10 cellular contexts compared by ENCODE assay signal in genomic region chr2:69744456-69744855, GRCh38.
"Had no signal": no experiment of that assay in that cellular context is flagged by ENCODE, and none has a peak within 500 bp of the region (broad histone marks: within the 10 kb centered on the region; RNA-seq: fewer than 3 reads in every experiment).

No MANE protein-coding gene starts in this region.

- H3K9me3 Mint-ChIP-seq: activated CD4-positive, alpha-beta memory T cell treated with anti-CD3 and anti-CD28 coated beads, Interleukin-2, amount 10 ng/mL, durations not matched to agents 7 days and 5 days; activated naive CD8-positive, alpha-beta T cell treated with anti-CD3 and anti-CD28 coated beads for 36 hours; activated T-cell treated with anti-CD3 and anti-CD28 coated beads, Interleukin-2, amount 50 U/mL, for 72 hours; mesothelial cell of epicardium; T-helper 2 cell treated with Interferon-gamma antibody and Interleukin-4, amounts not matched to agents 5 μg/mL and 100 μg/mL, for 36 hours had no signal

- H3K36me3 ChIP-seq: gastrocnemius medialis had no signal

- ATAC-seq: activated T-cell treated with anti-CD3 and anti-CD28 coated beads, Interleukin-2, amount 50 U/mL, for 72 hours; gastrocnemius medialis had no signal

- H3K36me3 Mint-ChIP-seq: activated naive CD8-positive, alpha-beta T cell treated with anti-CD3 and anti-CD28 coated beads for 36 hours had no signal

- H3K27ac ChIP-seq: gastrocnemius medialis had no signal

- FAIRE-seq: bronchial epithelial cell had no signal

- H3K4me3 Mint-ChIP-seq: activated CD4-positive, alpha-beta memory T cell treated with anti-CD3 and anti-CD28 coated beads, Interleukin-2, amount 10 ng/mL, durations not matched to agents 7 days and 5 days; activated naive CD8-positive, alpha-beta T cell treated with anti-CD3 and anti-CD28 coated beads for 36 hours; activated T-cell treated with anti-CD3 and anti-CD28 coated beads, Interleukin-2, amount 50 U/mL, for 72 hours; mesothelial cell of epicardium; T-helper 2 cell treated with Interferon-gamma antibody and Interleukin-4, amounts not matched to agents 5 μg/mL and 100 μg/mL, for 36 hours had no signal

- DNase-seq: activated CD4-positive, alpha-beta memory T cell treated with anti-CD3 and anti-CD28 coated beads, Interleukin-2, amount 10 ng/mL, durations not matched to agents 7 days and 5 days; activated gamma-delta T cell treated with Interleukin-2 at 50 U/mL for 16 hours; activated naive CD8-positive, alpha-beta T cell treated with anti-CD3 and anti-CD28 coated beads for 36 hours; activated T-cell treated with anti-CD3 and anti-CD28 coated beads, Interleukin-2, amount 50 U/mL, for 72 hours; anterior cingulate cortex; gastrocnemius medialis; kidney glomerular epithelial cell had no signal

- H3K9me3 ChIP-seq: gastrocnemius medialis had no signal

- H3K27ac Mint-ChIP-seq: activated CD4-positive, alpha-beta memory T cell treated with anti-CD3 and anti-CD28 coated beads, Interleukin-2, amount 10 ng/mL, durations not matched to agents 7 days and 5 days; activated naive CD8-positive, alpha-beta T cell treated with anti-CD3 and anti-CD28 coated beads for 36 hours; activated T-cell treated with anti-CD3 and anti-CD28 coated beads, Interleukin-2, amount 50 U/mL, for 72 hours; mesothelial cell of epicardium; T-helper 2 cell treated with Interferon-gamma antibody and Interleukin-4, amounts not matched to agents 5 μg/mL and 100 μg/mL, for 36 hours had no signal

- H3K27me3 ChIP-seq: gastrocnemius medialis had no signal

- H3K4me3 ChIP-seq: gastrocnemius medialis had no signal
